Comparison of ENCODE assay signal across 1 cellular context in the genomic region with DNA sequence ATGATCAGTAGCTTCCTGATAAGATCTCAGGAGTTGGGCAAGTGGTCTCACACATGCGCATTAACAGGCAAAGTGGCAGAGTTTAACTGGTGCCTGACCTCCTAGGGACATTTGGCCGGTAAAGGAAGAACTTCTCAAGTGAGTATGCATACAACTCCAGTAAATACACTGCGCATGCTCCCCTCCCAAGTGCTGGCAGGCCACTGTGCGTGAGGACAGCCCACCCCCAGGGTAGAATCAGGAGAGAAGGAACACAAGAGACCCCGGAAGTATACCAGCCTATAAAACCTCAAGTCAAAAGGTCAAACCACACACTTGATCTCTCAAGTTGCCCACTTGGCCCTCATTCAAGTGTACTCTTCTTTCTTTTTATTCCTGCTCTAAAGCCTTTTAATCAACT.
TF ChIP-seq lines count a peak whose summit lies in the region.

No MANE protein-coding gene starts in this region.

TF ChIP-seq in GM23338, 12 proteins besides CTCF, POLR2A, EP300 and RAD21 (continued from another document):
- TF ChIP-seq, protein P1, sequence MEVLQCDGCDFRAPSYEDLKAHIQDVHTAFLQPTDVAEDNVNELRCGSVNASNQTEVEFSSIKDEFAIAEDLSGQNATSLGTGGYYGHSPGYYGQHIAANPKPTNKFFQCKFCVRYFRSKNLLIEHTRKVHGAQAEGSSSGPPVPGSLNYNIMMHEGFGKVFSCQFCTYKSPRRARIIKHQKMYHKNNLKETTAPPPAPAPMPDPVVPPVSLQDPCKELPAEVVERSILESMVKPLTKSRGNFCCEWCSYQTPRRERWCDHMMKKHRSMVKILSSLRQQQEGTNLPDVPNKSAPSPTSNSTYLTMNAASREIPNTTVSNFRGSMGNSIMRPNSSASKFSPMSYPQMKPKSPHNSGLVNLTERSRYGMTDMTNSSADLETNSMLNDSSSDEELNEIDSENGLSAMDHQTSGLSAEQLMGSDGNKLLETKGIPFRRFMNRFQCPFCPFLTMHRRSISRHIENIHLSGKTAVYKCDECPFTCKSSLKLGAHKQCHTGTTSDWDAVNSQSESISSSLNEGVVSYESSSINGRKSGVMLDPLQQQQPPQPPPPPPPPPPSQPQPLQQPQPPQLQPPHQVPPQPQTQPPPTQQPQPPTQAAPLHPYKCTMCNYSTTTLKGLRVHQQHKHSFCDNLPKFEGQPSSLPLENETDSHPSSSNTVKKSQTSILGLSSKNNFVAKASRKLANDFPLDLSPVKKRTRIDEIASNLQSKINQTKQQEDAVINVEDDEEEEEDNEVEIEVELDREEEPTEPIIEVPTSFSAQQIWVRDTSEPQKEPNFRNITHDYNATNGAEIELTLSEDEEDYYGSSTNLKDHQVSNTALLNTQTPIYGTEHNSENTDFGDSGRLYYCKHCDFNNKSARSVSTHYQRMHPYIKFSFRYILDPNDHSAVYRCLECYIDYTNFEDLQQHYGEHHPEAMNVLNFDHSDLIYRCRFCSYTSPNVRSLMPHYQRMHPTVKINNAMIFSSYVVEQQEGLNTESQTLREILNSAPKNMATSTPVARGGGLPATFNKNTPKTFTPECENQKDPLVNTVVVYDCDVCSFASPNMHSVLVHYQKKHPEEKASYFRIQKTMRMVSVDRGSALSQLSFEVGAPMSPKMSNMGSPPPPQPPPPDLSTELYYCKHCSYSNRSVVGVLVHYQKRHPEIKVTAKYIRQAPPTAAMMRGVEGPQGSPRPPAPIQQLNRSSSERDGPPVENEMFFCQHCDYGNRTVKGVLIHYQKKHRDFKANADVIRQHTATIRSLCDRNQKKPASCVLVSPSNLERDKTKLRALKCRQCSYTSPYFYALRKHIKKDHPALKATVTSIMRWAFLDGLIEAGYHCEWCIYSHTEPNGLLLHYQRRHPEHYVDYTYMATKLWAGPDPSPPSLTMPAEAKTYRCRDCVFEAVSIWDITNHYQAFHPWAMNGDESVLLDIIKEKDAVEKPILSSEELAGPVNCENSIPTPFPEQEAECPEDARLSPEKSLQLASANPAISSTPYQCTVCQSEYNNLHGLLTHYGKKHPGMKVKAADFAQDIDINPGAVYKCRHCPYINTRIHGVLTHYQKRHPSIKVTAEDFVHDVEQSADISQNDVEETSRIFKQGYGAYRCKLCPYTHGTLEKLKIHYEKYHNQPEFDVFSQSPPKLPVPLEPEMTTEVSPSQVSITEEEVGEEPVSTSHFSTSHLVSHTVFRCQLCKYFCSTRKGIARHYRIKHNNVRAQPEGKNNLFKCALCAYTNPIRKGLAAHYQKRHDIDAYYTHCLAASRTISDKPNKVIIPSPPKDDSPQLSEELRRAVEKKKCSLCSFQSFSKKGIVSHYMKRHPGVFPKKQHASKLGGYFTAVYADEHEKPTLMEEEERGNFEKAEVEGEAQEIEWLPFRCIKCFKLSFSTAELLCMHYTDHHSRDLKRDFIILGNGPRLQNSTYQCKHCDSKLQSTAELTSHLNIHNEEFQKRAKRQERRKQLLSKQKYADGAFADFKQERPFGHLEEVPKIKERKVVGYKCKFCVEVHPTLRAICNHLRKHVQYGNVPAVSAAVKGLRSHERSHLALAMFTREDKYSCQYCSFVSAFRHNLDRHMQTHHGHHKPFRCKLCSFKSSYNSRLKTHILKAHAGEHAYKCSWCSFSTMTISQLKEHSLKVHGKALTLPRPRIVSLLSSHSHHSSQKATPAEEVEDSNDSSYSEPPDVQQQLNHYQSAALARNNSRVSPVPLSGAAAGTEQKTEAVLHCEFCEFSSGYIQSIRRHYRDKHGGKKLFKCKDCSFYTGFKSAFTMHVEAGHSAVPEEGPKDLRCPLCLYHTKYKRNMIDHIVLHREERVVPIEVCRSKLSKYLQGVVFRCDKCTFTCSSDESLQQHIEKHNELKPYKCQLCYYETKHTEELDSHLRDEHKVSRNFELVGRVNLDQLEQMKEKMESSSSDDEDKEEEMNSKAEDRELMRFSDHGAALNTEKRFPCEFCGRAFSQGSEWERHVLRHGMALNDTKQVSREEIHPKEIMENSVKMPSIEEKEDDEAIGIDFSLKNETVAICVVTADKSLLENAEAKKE (CRISPR knock-in tag; IDR thresholded peaks at IDR 0.05): no peak
- TF ChIP-seq, protein P2, sequence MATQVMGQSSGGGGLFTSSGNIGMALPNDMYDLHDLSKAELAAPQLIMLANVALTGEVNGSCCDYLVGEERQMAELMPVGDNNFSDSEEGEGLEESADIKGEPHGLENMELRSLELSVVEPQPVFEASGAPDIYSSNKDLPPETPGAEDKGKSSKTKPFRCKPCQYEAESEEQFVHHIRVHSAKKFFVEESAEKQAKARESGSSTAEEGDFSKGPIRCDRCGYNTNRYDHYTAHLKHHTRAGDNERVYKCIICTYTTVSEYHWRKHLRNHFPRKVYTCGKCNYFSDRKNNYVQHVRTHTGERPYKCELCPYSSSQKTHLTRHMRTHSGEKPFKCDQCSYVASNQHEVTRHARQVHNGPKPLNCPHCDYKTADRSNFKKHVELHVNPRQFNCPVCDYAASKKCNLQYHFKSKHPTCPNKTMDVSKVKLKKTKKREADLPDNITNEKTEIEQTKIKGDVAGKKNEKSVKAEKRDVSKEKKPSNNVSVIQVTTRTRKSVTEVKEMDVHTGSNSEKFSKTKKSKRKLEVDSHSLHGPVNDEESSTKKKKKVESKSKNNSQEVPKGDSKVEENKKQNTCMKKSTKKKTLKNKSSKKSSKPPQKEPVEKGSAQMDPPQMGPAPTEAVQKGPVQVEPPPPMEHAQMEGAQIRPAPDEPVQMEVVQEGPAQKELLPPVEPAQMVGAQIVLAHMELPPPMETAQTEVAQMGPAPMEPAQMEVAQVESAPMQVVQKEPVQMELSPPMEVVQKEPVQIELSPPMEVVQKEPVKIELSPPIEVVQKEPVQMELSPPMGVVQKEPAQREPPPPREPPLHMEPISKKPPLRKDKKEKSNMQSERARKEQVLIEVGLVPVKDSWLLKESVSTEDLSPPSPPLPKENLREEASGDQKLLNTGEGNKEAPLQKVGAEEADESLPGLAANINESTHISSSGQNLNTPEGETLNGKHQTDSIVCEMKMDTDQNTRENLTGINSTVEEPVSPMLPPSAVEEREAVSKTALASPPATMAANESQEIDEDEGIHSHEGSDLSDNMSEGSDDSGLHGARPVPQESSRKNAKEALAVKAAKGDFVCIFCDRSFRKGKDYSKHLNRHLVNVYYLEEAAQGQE (IDR thresholded peaks at IDR 0.05; ENCODE audit: unreplicated experiment): no peak
- no peak for TF ChIP-seq ZNF114 (CRISPR knock-in tag; IDR thresholded peaks at IDR 0.05)
